Comparison of ENCODE assay signal across 13 cellular contexts in genomic region chr16:82034981-82035612, GRCh38. TPM values are rescaled to one million over a fixed set of nuclear protein-coding genes. Genes with fewer than 3 reads are reported as not detected.
DNase-seq lines count a peak whose midpoint lies in the region; ATAC-seq, FAIRE-seq and TF ChIP-seq lines count a peak whose summit lies in the region.
"Had no signal": no experiment of that assay in that cellular context is flagged by ENCODE, and none has a peak within 500 bp of the region (broad histone marks: within the 10 kb centered on the region; RNA-seq: fewer than 3 reads in every experiment).

TSS of gene HSD17B2 (plus strand) at chr16:82035253. CDS start at chr16:82035425, 172 bp downstream.

- CTCF ChIA-PET in Caco-2 (lab: Charles Lee), result interaction anchor here (0.6 to 5.3 kb wide), 5 partner anchors 16 to 195 kb away, joined by 3 to 42 read pairs (median 5); no protein-coding TSS in a partner anchor
- CTCF ChIA-PET in PC-3 (lab: Charles Lee), result no interaction called here

- no peaks in the 10 kb centered on the region for H3K36me3 ChIP-seq in Caco-2 (ENCODE audit: control insufficient read depth, insufficient read depth, low read length)
- no peaks in the 10 kb centered on the region for H3K36me3 ChIP-seq in PC-3 (ENCODE audit: low read depth, low read length)
- no peaks in the 10 kb centered on the region for H3K36me3 ChIP-seq in mucosa of stomach (ENCODE audit: control insufficient read depth, insufficient read depth, low read length)
- no peaks in the 10 kb centered on the region for H3K36me3 ChIP-seq in GM23338 (ENCODE audit: insufficient read depth)
- H3K36me3 ChIP-seq in gastrocnemius medialis, result no peaks in the 10 kb centered on the region

- TF ChIP-seq POLR2A in H54 (IDR thresholded peaks at IDR 0.05; ENCODE audit: low read depth, low read length) (no peak), gastrocnemius medialis (IDR thresholded peaks at IDR 0.05) (no peak)

- POLR2A ChIA-PET in Caco-2 (lab: Charles Lee) (no interaction called here), PC-3 (lab: Charles Lee; ENCODE audit: unreplicated experiment) (no interaction called here)

- H3K4me3 Mint-ChIP-seq in Caco-2 (ENCODE audit: unreplicated experiment) (peak within 1 kb of the TSS; percentile 51), GM23338 (no peak within 1 kb of the TSS)
- H3K4me3 Mint-ChIP-seq: H9 had no signal

- H3K9me3 Mint-ChIP-seq in Caco-2 (ENCODE audit: unreplicated experiment) (no peaks in the 10 kb centered on the region), GM23338 (no peaks in the 10 kb centered on the region)
- H3K9me3 Mint-ChIP-seq: H9 had no signal

- in situ Hi-C loops in gastrocnemius medialis (cut with MboI; ENCODE audit: low sequenced_read_pairs in 4 of 4), result no loop called here

- DNase-seq in Caco-2, result peak; percentile 47 to 65
- peak; percentile 80 for DNase-seq in PC-3
- DNase-seq in epithelial cell of esophagus (ENCODE audit: low read depth), result peak; percentile 76
- DNase-seq in GM23338 (ENCODE audit: low spot score), result no peak
- no peak for DNase-seq in H54 (ENCODE audit: insufficient read length, low spot score)
- no peak for DNase-seq in gastrocnemius medialis
- DNase-seq in central memory CD4-positive, alpha-beta T cell, result no peak
- DNase-seq: activated CD8-positive, alpha-beta memory T cell treated with anti-CD3 and anti-CD28 coated beads, Interleukin-2, amount 50 U/mL, for 4 hours; H9; mesendoderm; right cardiac atrium; T1000 had no signal

- FAIRE-seq in H54 (lab: Jason Lieb, UNC), result no peak

- BruUV-seq in Caco-2 (replicated peaks; lab: Mats Ljungman, UMichigan) (no TSS peak), PC-3 (replicated peaks; lab: Mats Ljungman, UMichigan) (no TSS peak)

- peak; percentile 70 for ATAC-seq in PC-3
- ATAC-seq in GM23338, result no peak
- ATAC-seq in gastrocnemius medialis, result no peak
- ATAC-seq: right cardiac atrium had no signal

- intact Hi-C loops in Caco-2 (cut with micrococcal nuclease; ENCODE audit: unreplicated experiment), result loop anchor here (1.0 kb wide), 3 partner anchors 14 to 137 kb away; no protein-coding TSS in a partner anchor
- intact Hi-C loops in PC-3 (cut with micrococcal nuclease), result loop anchor here (5.0 to 10.0 kb wide), 2 partner anchors 137 to 140 kb away; partner anchors contain the start of gene MPHOSPH6
- intact Hi-C loops in gastrocnemius medialis (cut with DNase I; ENCODE audit: low total_unique reads), result no loop called here

- TF ChIP-seq CTCF in Caco-2 (IDR thresholded peaks at IDR 0.05; ENCODE audit: insufficient read depth in 1 of 2, low read depth in 1 of 2, low read length in 1 of 2, severe bottlenecking in 1 of 2, unreplicated experiment in 1 of 2) (no peak), PC-3 (conservative IDR thresholded peaks at IDR 0.05; ENCODE audit: low read depth, low read length) (no peak), epithelial cell of esophagus (IDR thresholded peaks at IDR 0.05; ENCODE audit: insufficient read depth, low read depth, low read length, missing control alignments) (no peak), GM23338 (conservative IDR thresholded peaks at IDR 0.05; ENCODE audit: low read depth in 2 of 2) (no peak), gastrocnemius medialis (IDR thresholded peaks at IDR 0.05 in 4 of 5, conservative IDR thresholded peaks at IDR 0.05 in 1 of 5) (no peak)

- H3K27ac Mint-ChIP-seq in Caco-2 (ENCODE audit: unreplicated experiment) (peak within 1 kb of the TSS; percentile 10), GM23338 (no peak within 1 kb of the TSS)
- H3K27ac Mint-ChIP-seq: H9 had no signal

- H3K79me2 ChIP-seq in PC-3 (ENCODE audit: low read length) (no peaks in the 10 kb centered on the region), GM23338 (replicated peaks; ENCODE audit: insufficient read depth) (no peaks in the 10 kb centered on the region)

- no peaks in the 10 kb centered on the region for H3K9me3 ChIP-seq in Caco-2
- H3K9me3 ChIP-seq in PC-3 (ENCODE audit: low read length), result no peaks in the 10 kb centered on the region
- no peaks in the 10 kb centered on the region for H3K9me3 ChIP-seq in mucosa of stomach (ENCODE audit: control insufficient read depth, low read length)
- H3K9me3 ChIP-seq in gastrocnemius medialis, result no peaks in the 10 kb centered on the region

- H3K4me1 ChIP-seq in Caco-2 (peaks cover 28% of the 10 kb centered on the region), PC-3 (ENCODE audit: insufficient read depth, low read length) (peaks cover 34% of the 10 kb centered on the region), mucosa of stomach (ENCODE audit: control insufficient read depth, insufficient read depth, low read length) (peaks cover 30% of the 10 kb centered on the region), GM23338 (ENCODE audit: insufficient read depth) (no peaks in the 10 kb centered on the region), gastrocnemius medialis (no peaks in the 10 kb centered on the region)

- H3K9ac ChIP-seq in PC-3 (ENCODE audit: low read length) (no peak within 1 kb of the TSS), mucosa of stomach (ENCODE audit: low read length) (peak within 1 kb of the TSS; percentile 36)

- peak within 1 kb of the TSS; percentile 72 for H3K27ac ChIP-seq in PC-3 (ENCODE audit: low read length)
- no peak within 1 kb of the TSS for H3K27ac ChIP-seq in GM23338 (ENCODE audit: low read depth)
- H3K27ac ChIP-seq in gastrocnemius medialis, result no peak within 1 kb of the TSS

- H3K27me3 Mint-ChIP-seq in Caco-2 (ENCODE audit: insufficient read depth, unreplicated experiment) (no peaks in the 10 kb centered on the region), GM23338 (ENCODE audit: insufficient read depth, low read depth, poor library complexity) (no peaks in the 10 kb centered on the region)

- H3K9me2 ChIP-seq in PC-3 (replicated peaks; ENCODE audit: low read length), result no peaks in the 10 kb centered on the region
- H3K9me2 ChIP-seq in GM23338 (ENCODE audit: insufficient read depth), result peaks cover 2% of the 10 kb centered on the region; the same call in 1 of the 2 replicates

- no peaks in the 10 kb centered on the region for H3F3A ChIP-seq in PC-3 (ENCODE audit: low read length, unreplicated experiment)
- no peaks in the 10 kb centered on the region for H3F3A ChIP-seq in GM23338 (replicated peaks; ENCODE audit: low read depth)

- H3K4me1 Mint-ChIP-seq in Caco-2 (ENCODE audit: low read depth, unreplicated experiment) (peaks cover 46% of the 10 kb centered on the region), GM23338 (no peaks in the 10 kb centered on the region)

- peak within 1 kb of the TSS; percentile 63; the same call in 1 of the 2 replicates for H2AFZ ChIP-seq in PC-3 (ENCODE audit: low read length)
- no peak within 1 kb of the TSS for H2AFZ ChIP-seq in GM23338

- no peaks in the 10 kb centered on the region for H4K20me1 ChIP-seq in PC-3 (ENCODE audit: low read length)
- no peaks in the 10 kb centered on the region for H4K20me1 ChIP-seq in GM23338 (replicated peaks; ENCODE audit: insufficient read depth)

- peak within 1 kb of the TSS; percentile 38 for H3K4me3 ChIP-seq in Caco-2 (ENCODE audit: low read depth, low read length)
- no peak within 1 kb of the TSS; the same call in 1 of the 2 replicates for H3K4me3 ChIP-seq in PC-3 (ENCODE audit: low read length)
- no peak within 1 kb of the TSS for H3K4me3 ChIP-seq in epithelial cell of esophagus (ENCODE audit: low read length)
- H3K4me3 ChIP-seq in mucosa of stomach (ENCODE audit: low read length), result peak within 1 kb of the TSS; percentile 20
- H3K4me3 ChIP-seq in GM23338, result no peak within 1 kb of the TSS
- H3K4me3 ChIP-seq in gastrocnemius medialis, result no peak within 1 kb of the TSS

- no peaks in the 10 kb centered on the region for H3K27me3 ChIP-seq in Caco-2 (replicated peaks; ENCODE audit: control insufficient read depth, insufficient read depth, low read length)
- no peaks in the 10 kb centered on the region for H3K27me3 ChIP-seq in PC-3 (ENCODE audit: low read length)
- no peaks in the 10 kb centered on the region for H3K27me3 ChIP-seq in mucosa of stomach (ENCODE audit: control insufficient read depth, insufficient read depth, low read length)
- no peaks in the 10 kb centered on the region for H3K27me3 ChIP-seq in GM23338 (ENCODE audit: insufficient read depth)
- no peaks in the 10 kb centered on the region for H3K27me3 ChIP-seq in gastrocnemius medialis

- H3K4me2 ChIP-seq in PC-3 (ENCODE audit: low read length), result peak within 1 kb of the TSS; percentile 72
- H3K4me2 ChIP-seq in GM23338, result no peak within 1 kb of the TSS

- H3K36me3 Mint-ChIP-seq in Caco-2 (ENCODE audit: insufficient read depth, unreplicated experiment), result no peaks in the 10 kb centered on the region
- H3K36me3 Mint-ChIP-seq in GM23338 (ENCODE audit: low read depth), result no peaks in the 10 kb centered on the region

TF ChIP-seq in GM23338, 12 proteins besides CTCF, POLR2A, EP300 and RAD21 (continues in another document):
- no peak for TF ChIP-seq POLR2AphosphoS5 (IDR thresholded peaks at IDR 0.05; ENCODE audit: low read depth)

RNA-seq across cellular contexts. Expression of gene HSD17B2, which starts in this region (rescaled TPM):
- total RNA-seq in Caco-2 (2022), result 5.1 and 5.2 TPM in 2 replicates
- 3.1 and 5.2 TPM in 2 replicates for total RNA-seq in PC-3 (2014; rRNA removed)
- not detected in 2 replicates for total RNA-seq in GM23338 (2014; rRNA removed; shearing (Covaris generic))
- 0.03 and 0.29 TPM in 2 replicates for polyA plus RNA-seq in GM23338 (2016; fragmentation: Nextera tagmentation; extraction: Ambion mirVana)
- total RNA-seq in gastrocnemius medialis, result under 1 TPM in 2 of 4 donors, not detected in 2; 0.22 to 0.29 TPM
- total RNA-seq: H9, right cardiac atrium had no signal
- polyA plus RNA-seq: right cardiac atrium had no signal

Comparison
In these comparisons a context has a peak if more than half of its experiments do, and no peak if none do; other contexts are left out.
1. DNase-seq: peak in Caco-2 (2 of 2), PC-3 (single experiment) and epithelial cell of esophagus (single experiment); none in GM23338 (single experiment), H54 (single experiment), gastrocnemius medialis (0 of 2) and central memory CD4-positive, alpha-beta T cell (single experiment).
2. H3K4me3 ChIP-seq: peak in Caco-2 (single experiment) and mucosa of stomach (single experiment); none in PC-3 (single experiment), epithelial cell of esophagus (single experiment), GM23338 (single experiment) and gastrocnemius medialis (0 of 4).